In the genomic region with DNA sequence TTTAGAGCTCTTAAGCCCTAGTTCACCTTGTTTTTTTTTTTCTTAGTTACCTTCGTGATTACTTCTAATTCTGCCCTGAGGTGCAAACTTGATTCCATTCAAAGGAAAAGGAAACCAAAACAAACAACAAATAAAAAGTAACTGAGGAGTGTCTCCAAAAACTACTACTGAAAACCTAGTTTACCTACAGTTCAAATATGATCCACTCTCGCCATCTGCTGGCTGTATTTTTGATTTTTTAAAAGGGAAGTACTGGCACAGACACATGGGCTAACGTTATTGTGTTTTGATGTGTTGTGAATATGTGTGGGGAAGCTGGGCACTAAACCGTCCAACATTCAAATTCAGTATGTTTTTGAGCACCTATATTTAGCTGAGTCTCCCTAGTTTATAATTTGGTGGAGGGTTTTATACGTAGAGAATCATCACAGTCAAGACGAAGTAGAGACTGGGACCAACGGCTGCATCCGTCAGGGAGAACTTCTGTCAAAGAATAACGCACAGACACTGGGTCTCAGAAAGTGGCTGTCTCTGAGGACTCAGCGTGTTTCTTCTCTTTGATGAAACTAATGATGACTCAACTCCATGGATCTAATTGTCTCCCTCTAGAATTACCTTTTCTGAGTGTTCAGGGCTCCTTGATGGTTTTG, we compare ENCODE assay signal across 8 cellular contexts.
DNase-seq lines count a peak whose midpoint lies in the region; ATAC-seq, FAIRE-seq and TF ChIP-seq lines count a peak whose summit lies in the region.

No MANE protein-coding gene starts in this region.

- no TSS peak for BruUV-seq in GM12878 (replicated peaks; lab: Mats Ljungman, UMichigan)

- H3K4me2 ChIP-seq in GM12878 (ENCODE audit: control insufficient read depth, insufficient read depth) = no peak overlapping the region

- 42% methylated on average over 10 of the region's 10 CpGs for WGBS in GM12878 (ENCODE audit: insufficient coverage, insufficient replicate concordance, low lambda C conversion rate, missing lambda C conversion rate)

- peak; percentile 86 for TF ChIP-seq RAD21 in GM12878 (IDR thresholded peaks at IDR 0.05; ENCODE audit: insufficient read depth, low read depth, low read length)

- intact Hi-C loops in GM12878 (cut with micrococcal nuclease; ENCODE audit: unreplicated experiment) = loop anchor here (1.0 to 10.0 kb wide), 9 partner anchors 89 to 1927 kb away; no protein-coding TSS in a partner anchor

- CTCF ChIA-PET in GM12878 (lab: Yijun Ruan, JAX) = interaction anchor here (0.6 to 3.6 kb wide), 31 partner anchors 9 to 1927 kb away, joined by 3 to 18 read pairs (median 4); no protein-coding TSS in a partner anchor

- in situ Hi-C loops in GM12878 (cut with MboI) = loop anchor here (5.0 to 25.0 kb wide), 4 partner anchors 267 to 1557 kb away; a partner anchor contains a TSS

- H3K36me3 ChIP-seq in GM12878 (ENCODE audit: control insufficient read depth in 2 of 2, insufficient read depth in 2 of 2, low read length in 1 of 2) = no peaks in the 10 kb centered on the region
- H3K36me3 ChIP-seq in thoracic aorta = no peaks in the 10 kb centered on the region

- TF ChIP-seq CTCF in GM12878 (IDR thresholded peaks at IDR 0.05 in 2 of 3, conservative IDR thresholded peaks at IDR 0.05 in 1 of 3; ENCODE audit: control insufficient read depth in 2 of 3, extremely low read depth in 1 of 3, insufficient read depth in 1 of 3, low read depth in 3 of 3, low read length in 3 of 3) = peak; percentile 33 to 76 (median 39); a peak in 4 of 6 replicates
- peak; percentile 53 for TF ChIP-seq CTCF in thoracic aorta (IDR thresholded peaks at IDR 0.05)

- H3K27me3 ChIP-seq in GM12878 (replicated peaks in 1 of 2; ENCODE audit: control insufficient read depth in 2 of 2, insufficient read depth in 2 of 2, low read length in 1 of 2) (no peaks in the 10 kb centered on the region), thoracic aorta (replicated peaks; ENCODE audit: insufficient read depth) (no peaks in the 10 kb centered on the region)

- SMC1A ChIA-PET in GM12878 (lab: Charles Lee; ENCODE audit: uncharacterized antibody, unreplicated experiment) = interaction anchor here (0.6 to 2.4 kb wide), 39 partner anchors 11 to 1566 kb away, joined by 3 to 18 read pairs (median 4); a partner anchor contains a TSS

- H3K4me3 ChIP-seq in GM12878 = no peak overlapping the region
- H3K4me3 ChIP-seq in thoracic aorta = peak overlapping the region; percentile 35

- RAD21 ChIA-PET in GM12878 (lab: Charles Lee; ENCODE audit: unreplicated experiment) = interaction anchor here (0.7 to 3.4 kb wide), 20 partner anchors 10 to 1927 kb away, joined by 3 to 15 read pairs (median 5); no protein-coding TSS in a partner anchor

- FAIRE-seq in GM12878 (lab: Jason Lieb, UNC) = peak; percentile 65

- DNase-seq in AG20443 (ENCODE audit: low spot score) (peak; percentile 58), NCI-H460 (ENCODE audit: extremely low read depth, low read depth) (peak; percentile 72), GM12878 (ENCODE audit: low read depth, low spot score) (peak; percentile 40), iris pigment epithelial cell (ENCODE audit: low read depth) (peak; percentile 71), thoracic aorta (ENCODE audit: low spot score) (no peak)
- DNase-seq in activated naive CD4-positive, alpha-beta T cell (lab: John Stamatoyannopoulos, UW) = no peak

- H3K27ac ChIP-seq in GM12878 (ENCODE audit: control insufficient read depth, insufficient read depth) = no peak overlapping the region
- H3K27ac ChIP-seq in thoracic aorta = no peak overlapping the region

- H3K4me1 ChIP-seq in GM12878 (ENCODE audit: control insufficient read depth, insufficient read depth, low read length) (no peaks in the 10 kb centered on the region), thoracic aorta (ENCODE audit: control insufficient read depth in 1 of 2, low read depth in 2 of 2) (peaks cover 0 to 5% of the 10 kb centered on the region in 2 donors)

- ATAC-seq in GM18505 (IDR thresholded peaks at IDR 0.05; ENCODE audit: unreplicated experiment) = peak; percentile 68
- ATAC-seq in HG03342 (IDR thresholded peaks at IDR 0.05; ENCODE audit: unreplicated experiment) = peak; percentile 76
- peak; percentile 97 for ATAC-seq in GM12878
- ATAC-seq in thoracic aorta (ENCODE audit: insufficient number of reproducible peaks, low FRiP score, low read depth) = peak; percentile 66

- TF ChIP-seq POLR2A in GM18505 (IDR thresholded peaks at IDR 0.05; ENCODE audit: borderline replicate concordance, extremely low read depth, insufficient read depth, insufficient read length) = no peak
- no peak for TF ChIP-seq POLR2A in GM12878 (IDR thresholded peaks at IDR 0.05; ENCODE audit: low read depth, low read length)

- no peak for TF ChIP-seq EP300 in GM12878 (IDR thresholded peaks at IDR 0.05; ENCODE audit: borderline replicate concordance in 1 of 2, control insufficient read depth in 1 of 2, low read depth in 2 of 2, low read length in 2 of 2)

- POLR2A ChIA-PET in GM12878 (lab: Charles Lee) = no interaction called here

- peak overlapping the region; percentile 37; the same call in 1 of the 2 replicates for H2AFZ ChIP-seq in GM12878 (ENCODE audit: control insufficient read depth, low read depth, low read length)

- no peaks in the 10 kb centered on the region for H4K20me1 ChIP-seq in GM12878 (ENCODE audit: control insufficient read depth, insufficient read depth)

- no peak overlapping the region for H3K9ac ChIP-seq in GM12878 (ENCODE audit: control insufficient read depth, insufficient read depth, low read length)

- no peaks in the 10 kb centered on the region for H3K9me3 ChIP-seq in GM12878 (replicated peaks; ENCODE audit: control insufficient read depth, insufficient read depth, low read length)
- H3K9me3 ChIP-seq in thoracic aorta = no peaks in the 10 kb centered on the region

- H3K79me2 ChIP-seq in GM12878 (ENCODE audit: control insufficient read depth, insufficient read depth, low read length) = no peaks in the 10 kb centered on the region

TF ChIP-seq in GM12878, 131 proteins besides CTCF, POLR2A, EP300 and RAD21:
- TF ChIP-seq SUPT20H (IDR thresholded peaks at IDR 0.05; ENCODE audit: borderline replicate concordance, control insufficient read depth, low read depth, low read length) = no peak
- no peak for TF ChIP-seq NR2F1 (conservative IDR thresholded peaks at IDR 0.05)
- TF ChIP-seq, protein P1, sequence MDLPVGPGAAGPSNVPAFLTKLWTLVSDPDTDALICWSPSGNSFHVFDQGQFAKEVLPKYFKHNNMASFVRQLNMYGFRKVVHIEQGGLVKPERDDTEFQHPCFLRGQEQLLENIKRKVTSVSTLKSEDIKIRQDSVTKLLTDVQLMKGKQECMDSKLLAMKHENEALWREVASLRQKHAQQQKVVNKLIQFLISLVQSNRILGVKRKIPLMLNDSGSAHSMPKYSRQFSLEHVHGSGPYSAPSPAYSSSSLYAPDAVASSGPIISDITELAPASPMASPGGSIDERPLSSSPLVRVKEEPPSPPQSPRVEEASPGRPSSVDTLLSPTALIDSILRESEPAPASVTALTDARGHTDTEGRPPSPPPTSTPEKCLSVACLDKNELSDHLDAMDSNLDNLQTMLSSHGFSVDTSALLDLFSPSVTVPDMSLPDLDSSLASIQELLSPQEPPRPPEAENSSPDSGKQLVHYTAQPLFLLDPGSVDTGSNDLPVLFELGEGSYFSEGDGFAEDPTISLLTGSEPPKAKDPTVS (IDR thresholded peaks at IDR 0.05; ENCODE audit: low read depth, low read length) = 0 out of 2 replicates have a peak, but pooled peaks have one; percentile 9
- TF ChIP-seq WRNIP1 (IDR thresholded peaks at IDR 0.05; ENCODE audit: borderline replicate concordance, low read depth, low read length) = no peak
- 0 out of 2 replicates have a peak, but pooled peaks have one; percentile 10 for TF ChIP-seq ZNF24 (IDR thresholded peaks at IDR 0.05)
- no peak for TF ChIP-seq SMARCA5 (IDR thresholded peaks at IDR 0.05)
- TF ChIP-seq NFXL1 (IDR thresholded peaks at IDR 0.05; ENCODE audit: borderline replicate concordance) = no peak
- TF ChIP-seq SMC3 (IDR thresholded peaks at IDR 0.05; ENCODE audit: borderline replicate concordance, low read length) = peak; percentile 87
- TF ChIP-seq RBBP5 (conservative IDR thresholded peaks at IDR 0.05) = no peak

Comparison
In these comparisons a context has a peak if more than half of its experiments do, and no peak if none do; other contexts are left out.
1. DNase-seq: peak in AG20443 (single experiment), NCI-H460 (single experiment), GM12878 (single experiment) and iris pigment epithelial cell (single experiment); none in thoracic aorta (single experiment) and activated naive CD4-positive, alpha-beta T cell (0 of 4).
2. Peak in every context shown above with its lines, with median percentiles within 50 percentile points of each other: ATAC-seq.